Comparison of ENCODE assay signal across 6 cellular contexts in the genomic region with DNA sequence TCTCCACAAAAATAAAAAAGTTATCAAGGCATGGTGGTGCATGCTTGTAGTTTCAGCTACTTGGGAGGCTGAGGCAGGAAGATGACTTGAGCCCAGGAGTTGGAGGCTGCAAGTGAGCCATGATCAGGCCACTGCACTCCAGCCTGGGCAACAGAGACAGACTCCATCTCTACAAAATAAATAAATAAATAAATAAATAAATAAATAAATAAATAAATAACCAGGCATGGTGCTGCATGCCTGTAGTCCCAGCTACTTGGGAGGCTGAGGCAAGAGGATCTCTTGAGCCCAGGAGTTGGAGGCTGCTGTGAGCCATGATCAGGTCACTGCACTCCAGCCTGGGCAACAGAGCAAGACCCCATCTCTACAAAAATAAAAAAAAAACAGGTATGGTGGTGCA. TPM values are rescaled to one million over a fixed set of nuclear protein-coding genes. Genes with fewer than 3 reads are reported as not detected.
"Had no signal": no experiment of that assay in that cellular context is flagged by ENCODE, and none has a peak within 500 bp of the region (broad histone marks: within the 10 kb centered on the region; RNA-seq: fewer than 3 reads in every experiment).

No MANE protein-coding gene starts in this region.

RNA-seq across cellular contexts. Expression of a gene that starts 26.0 kb away (rescaled TPM):
- total RNA-seq: HepG2, HT-29, HT1080, IMR-90, K562 had no signal
- polyA plus RNA-seq: HepG2, IgD-negative memory B cell, IMR-90, K562 had no signal
